In the genomic region with DNA sequence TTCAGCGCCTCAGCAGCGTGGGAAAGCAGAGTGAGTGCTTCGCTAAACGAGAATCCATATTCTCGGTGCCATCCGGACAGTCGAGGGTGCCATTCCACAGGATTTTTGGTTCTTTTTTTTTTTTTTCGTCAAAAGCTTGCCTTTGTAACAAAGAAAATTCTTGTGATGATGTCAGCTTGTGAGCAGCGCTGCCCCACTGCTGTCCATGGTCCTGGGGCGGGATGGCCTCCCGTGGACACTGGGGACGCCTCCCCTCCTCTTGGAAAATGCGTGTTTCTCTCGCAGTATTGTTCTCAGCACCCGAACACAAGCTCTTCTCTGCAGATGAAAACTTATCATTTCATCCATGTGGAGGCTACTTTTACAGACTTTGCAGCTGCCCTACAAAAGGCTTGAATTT, we compare ENCODE assay signal across 21 cellular contexts.
"Had no signal": no experiment of that assay in that cellular context is flagged by ENCODE, and none has a peak within 500 bp of the region (broad histone marks: within the 10 kb centered on the region; RNA-seq: fewer than 3 reads in every experiment).

No MANE protein-coding gene starts in this region.

- H3K9ac ChIP-seq: parathyroid adenoma had no signal

- H3K27me3 ChIP-seq: foreskin keratinocyte, thyroid gland, upper lobe of left lung had no signal

- H3K4me2 ChIP-seq: smooth muscle cell had no signal

- FAIRE-seq: bronchial epithelial cell, islet of Langerhans had no signal

- H3K27ac ChIP-seq: esophagus muscularis mucosa, foreskin keratinocyte, heart right ventricle, left ventricle myocardium inferior, parathyroid adenoma, psoas muscle, stomach, thyroid gland, upper lobe of left lung had no signal

- DNase-seq: activated CD4-positive, alpha-beta T cell treated with anti-CD3 and anti-CD28 coated beads for 36 hours; activated CD4-positive, CD25-positive, alpha-beta regulatory T cell; activated CD8-positive, alpha-beta memory T cell treated with anti-CD3 and anti-CD28 coated beads, Interleukin-2, amount 10 ng/mL, durations not matched to agents 7 days and 5 days; activated CD8-positive, alpha-beta T cell treated with anti-CD3 and anti-CD28 coated beads, Interleukin-2, amount 10 ng/mL, durations not matched to agents 7 days and 5 days; activated naive CD8-positive, alpha-beta T cell treated with anti-CD3 and anti-CD28 coated beads, Interleukin-2, amount 50 U/mL, for 24 hours; activated T-cell treated with anti-CD3 and anti-CD28 coated beads, Interleukin-2, amount 50 U/mL, for 48 hours; amygdala; foreskin keratinocyte; heart right ventricle; left ventricle myocardium inferior; psoas muscle; stimulated activated CD4-positive, alpha-beta T cell treated with anti-CD3 and anti-CD28 coated beads, Interleukin-1b, Interleukin-23, amount 100 ng/mL, for 48 hours; stimulated activated naive B cell treated with anti-CD40 and anti-IgM and Interleukin-4, amounts not matched to agents 10 μg/mL and 1 μg/mL and 100 μg/mL, for 72 hours; stomach; thyroid gland had no signal

- H3K4me1 ChIP-seq: esophagus muscularis mucosa, foreskin keratinocyte, heart right ventricle, left ventricle myocardium inferior, parathyroid adenoma, psoas muscle, stomach, thyroid gland, upper lobe of left lung had no signal

- H3K9me3 ChIP-seq: heart right ventricle, left ventricle myocardium inferior, psoas muscle, thyroid gland, upper lobe of left lung had no signal

- H2AFZ ChIP-seq: parathyroid adenoma had no signal

- H3K4me3 ChIP-seq: esophagus muscularis mucosa, heart right ventricle, left ventricle myocardium inferior, psoas muscle, smooth muscle cell, stomach, thyroid gland, upper lobe of left lung had no signal

- ATAC-seq: activated CD4-positive, alpha-beta T cell treated with anti-CD3 and anti-CD28 coated beads for 36 hours; activated CD8-positive, alpha-beta memory T cell treated with anti-CD3 and anti-CD28 coated beads, Interleukin-2, amount 10 ng/mL, durations not matched to agents 7 days and 5 days; activated CD8-positive, alpha-beta T cell treated with anti-CD3 and anti-CD28 coated beads, Interleukin-2, amount 10 ng/mL, durations not matched to agents 7 days and 5 days; activated naive CD8-positive, alpha-beta T cell treated with anti-CD3 and anti-CD28 coated beads, Interleukin-2, amount 50 U/mL, for 24 hours; foreskin keratinocyte; heart right ventricle; psoas muscle; stimulated activated naive B cell treated with anti-CD40 and anti-IgM and Interleukin-4, amounts not matched to agents 10 μg/mL and 1 μg/mL and 100 μg/mL, for 72 hours had no signal

- H3K79me2 ChIP-seq: parathyroid adenoma had no signal

- H3K36me3 ChIP-seq: esophagus muscularis mucosa, heart right ventricle, left ventricle myocardium inferior, stomach, thyroid gland, upper lobe of left lung had no signal
